14 cellular contexts compared by ENCODE assay signal in the genomic region with DNA sequence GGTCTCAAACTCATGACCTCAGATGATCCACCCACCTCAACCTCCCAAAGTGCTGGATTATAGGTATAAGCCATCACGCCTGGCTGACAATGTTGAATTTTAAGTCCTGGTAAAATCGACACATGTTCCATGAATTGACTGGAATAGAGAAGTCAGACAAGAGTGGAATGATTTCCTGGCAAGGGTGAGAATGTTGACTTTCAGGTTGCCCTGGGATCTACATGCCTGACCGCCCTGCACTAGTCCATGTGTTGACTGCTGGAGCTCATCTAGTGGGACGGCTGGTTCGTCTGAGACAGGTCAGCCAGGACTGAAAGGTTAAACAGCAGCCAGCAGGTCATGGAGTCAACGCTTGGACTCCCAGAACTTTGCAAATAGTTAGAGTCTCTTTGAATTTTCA.
"Had no signal": no experiment of that assay in that cellular context is flagged by ENCODE, and none has a peak within 500 bp of the region (broad histone marks: within the 10 kb centered on the region; RNA-seq: fewer than 3 reads in every experiment).

No MANE protein-coding gene starts in this region.

- H3K27ac ChIP-seq: ascending aorta, psoas muscle had no signal

- H3K36me3 ChIP-seq: ascending aorta, suprapubic skin had no signal

- H3K9me3 ChIP-seq: ascending aorta, mucosa of descending colon, psoas muscle, suprapubic skin had no signal

- H3K4me3 Mint-ChIP-seq: activated CD4-positive, alpha-beta memory T cell treated with anti-CD3 and anti-CD28 coated beads, Interleukin-2, amount 10 ng/mL, durations not matched to agents 7 days and 5 days; naive thymus-derived CD8-positive, alpha-beta T cell had no signal

- DNase-seq: activated CD4-positive, alpha-beta memory T cell treated with anti-CD3 and anti-CD28 coated beads, Interleukin-2, amount 10 ng/mL, durations not matched to agents 7 days and 5 days; activated CD4-positive, alpha-beta T cell treated with anti-CD3 and anti-CD28 coated beads for 1 hour; activated CD8-positive, alpha-beta memory T cell treated with anti-CD3 and anti-CD28 coated beads, Interleukin-2, amount 50 U/mL, for 4 hours; hippocampal formation; left cardiac atrium; mammary epithelial cell; mucosa of descending colon; naive thymus-derived CD8-positive, alpha-beta T cell; psoas muscle; stimulated activated CD4-positive, alpha-beta T cell treated with anti-CD3 and anti-CD28 coated beads, Interleukin-12 subunit alpha, Interleukin-12 subunit beta, amount 100 ng/mL, for 4 hours; stimulated activated naive CD4-positive, alpha-beta T cell treated with Interleukin-2 at 50 U/mL for 16 hours; T-helper 9 cell had no signal

- ATAC-seq: mucosa of descending colon; naive thymus-derived CD8-positive, alpha-beta T cell; psoas muscle had no signal

- H3K4me1 Mint-ChIP-seq: naive thymus-derived CD8-positive, alpha-beta T cell had no signal

- H3K27ac Mint-ChIP-seq: activated CD4-positive, alpha-beta memory T cell treated with anti-CD3 and anti-CD28 coated beads, Interleukin-2, amount 10 ng/mL, durations not matched to agents 7 days and 5 days; naive thymus-derived CD8-positive, alpha-beta T cell had no signal

- H3K4me3 ChIP-seq: ascending aorta, mucosa of descending colon, psoas muscle, suprapubic skin had no signal

- H3K36me3 Mint-ChIP-seq: naive thymus-derived CD8-positive, alpha-beta T cell had no signal

- H3K9me3 Mint-ChIP-seq: activated CD4-positive, alpha-beta memory T cell treated with anti-CD3 and anti-CD28 coated beads, Interleukin-2, amount 10 ng/mL, durations not matched to agents 7 days and 5 days; naive thymus-derived CD8-positive, alpha-beta T cell had no signal

- H3K27me3 ChIP-seq: ascending aorta, suprapubic skin had no signal
